Comparison of ENCODE assay signal across 22 cellular contexts in genomic region chr4:79540143-79540542, GRCh38.
DNase-seq lines count a peak whose midpoint lies in the region; ATAC-seq and TF ChIP-seq lines count a peak whose summit lies in the region.
"Had no signal": no experiment of that assay in that cellular context is flagged by ENCODE, and none has a peak within 500 bp of the region (broad histone marks: within the 10 kb centered on the region; RNA-seq: fewer than 3 reads in every experiment).

No MANE protein-coding gene starts in this region.

- H3K27ac Mint-ChIP-seq in activated CD4-positive, alpha-beta T cell treated with anti-CD3 and anti-CD28 coated beads, Interleukin-2, amount 10 ng/mL, durations not matched to agents 7 days and 5 days: no peak overlapping the region
- no peak overlapping the region for H3K27ac Mint-ChIP-seq in CD8-positive, alpha-beta T cell
- H3K27ac Mint-ChIP-seq: CD4-positive, alpha-beta memory T cell had no signal

- peaks cover 3% of the 10 kb centered on the region for H3K27me3 Mint-ChIP-seq in activated CD4-positive, alpha-beta T cell treated with anti-CD3 and anti-CD28 coated beads, Interleukin-2, amount 10 ng/mL, durations not matched to agents 7 days and 5 days
- H3K27me3 Mint-ChIP-seq in CD8-positive, alpha-beta T cell (ENCODE audit: low read depth): peaks cover 2% of the 10 kb centered on the region

- peak; percentile 8 for DNase-seq in activated CD4-positive, alpha-beta T cell treated with anti-CD3 and anti-CD28 coated beads for 48 hours
- no peak for DNase-seq in activated CD4-positive, alpha-beta T cell treated with anti-CD3 and anti-CD28 coated beads, Interleukin-2, amount 10 ng/mL, durations not matched to agents 7 days and 5 days
- DNase-seq in A172 (ENCODE audit: low spot score) (peak; percentile 1), BE2C (peak; percentile 17), SK-N-DZ (ENCODE audit: low spot score) (peak; percentile 87)
- DNase-seq in CD8-positive, alpha-beta T cell: no peak
- DNase-seq: ACHN; CD4-positive, alpha-beta memory T cell; GDM1; GOT3; HCEC 1CT; NCI-H1092 treated with DMSO at 0.1 percent for 48 hours; NCI-H1694 treated with DMSO at 0.1 percent for 48 hours; NCI-H2081 treated with DMSO at 0.1 percent for 48 hours; NCI-H2227 treated with DMSO at 0.1 percent for 48 hours; NCI-H510A; NCI-H748 treated with DMSO at 0.1 percent for 48 hours; SIG-M5 had no signal

- no peaks in the 10 kb centered on the region for H3K36me3 Mint-ChIP-seq in activated CD4-positive, alpha-beta T cell treated with anti-CD3 and anti-CD28 coated beads, Interleukin-2, amount 10 ng/mL, durations not matched to agents 7 days and 5 days (ENCODE audit: low read depth)
- H3K36me3 Mint-ChIP-seq in CD8-positive, alpha-beta T cell: no peaks in the 10 kb centered on the region
- H3K36me3 Mint-ChIP-seq: CD4-positive, alpha-beta memory T cell had no signal

- ATAC-seq in HG03280 (IDR thresholded peaks at IDR 0.05; ENCODE audit: unreplicated experiment): no peak
- ATAC-seq in CD8-positive, alpha-beta T cell: no peak
- ATAC-seq: Panc1 had no signal

- H3K4me1 ChIP-seq in BE2C: 0 out of 2 replicates have a peak, but pooled peaks cover 3% of the 10 kb centered on the region
- no peaks in the 10 kb centered on the region for H3K4me1 ChIP-seq in CD8-positive, alpha-beta T cell (ENCODE audit: insufficient read depth, low read length)
- H3K4me1 ChIP-seq: BLaER1 treated with 17β-estradiol and CSF1 and Interleukin-3, amounts not matched to agents 10 nM and 100 nM had no signal

- CTCF ChIA-PET in activated CD4-positive, alpha-beta T cell treated with anti-CD3 and anti-CD28 coated beads, Interleukin-2, amount 10 ng/mL, durations not matched to agents 7 days and 5 days (lab: Charles Lee): no interaction called here
- CTCF ChIA-PET in CD8-positive, alpha-beta T cell (lab: Charles Lee): no interaction called here

- H3K4me3 ChIP-seq in BE2C (ENCODE audit: low read depth, low read length): no peak overlapping the region
- no peak overlapping the region for H3K4me3 ChIP-seq in CD8-positive, alpha-beta T cell (ENCODE audit: low read depth, low read length)
- H3K4me3 ChIP-seq: BLaER1 treated with 17β-estradiol and CSF1 and Interleukin-3, amounts not matched to agents 10 nM and 100 nM had no signal

- H3K9me3 Mint-ChIP-seq in activated CD4-positive, alpha-beta T cell treated with anti-CD3 and anti-CD28 coated beads, Interleukin-2, amount 10 ng/mL, durations not matched to agents 7 days and 5 days: no peaks in the 10 kb centered on the region
- peaks cover 2% of the 10 kb centered on the region for H3K9me3 Mint-ChIP-seq in CD8-positive, alpha-beta T cell

- intact Hi-C loops in CD8-positive, alpha-beta T cell (cut with DNase I, micrococcal nuclease): no loop called here

- H3K27me3 ChIP-seq in BE2C: no peaks in the 10 kb centered on the region
- H3K27me3 ChIP-seq in CD8-positive, alpha-beta T cell (ENCODE audit: insufficient read depth, low read length): no peaks in the 10 kb centered on the region
- H3K27me3 ChIP-seq: BLaER1 treated with 17β-estradiol and CSF1 and Interleukin-3, amounts not matched to agents 10 nM and 100 nM had no signal

- H3K9me3 ChIP-seq in BE2C: no peaks in the 10 kb centered on the region
- no peaks in the 10 kb centered on the region for H3K9me3 ChIP-seq in CD8-positive, alpha-beta T cell (ENCODE audit: low read length)
- H3K9me3 ChIP-seq: BLaER1 treated with 17β-estradiol and CSF1 and Interleukin-3, amounts not matched to agents 10 nM and 100 nM had no signal

- no peak for TF ChIP-seq CTCF in BE2C (IDR thresholded peaks at IDR 0.05; ENCODE audit: low read depth, low read length)
- no peak for TF ChIP-seq CTCF in CD8-positive, alpha-beta T cell (IDR thresholded peaks at IDR 0.05)

- H3K27ac ChIP-seq in CD8-positive, alpha-beta T cell (ENCODE audit: low read depth, low read length): no peak overlapping the region
- H3K27ac ChIP-seq: BLaER1 treated with 17β-estradiol and CSF1 and Interleukin-3, amounts not matched to agents 10 nM and 100 nM; KMS-11 had no signal

- H3K36me3 ChIP-seq in BE2C: no peaks in the 10 kb centered on the region
- H3K36me3 ChIP-seq in CD8-positive, alpha-beta T cell (ENCODE audit: insufficient read depth, low read length): no peaks in the 10 kb centered on the region
- H3K36me3 ChIP-seq: BLaER1 treated with 17β-estradiol and CSF1 and Interleukin-3, amounts not matched to agents 10 nM and 100 nM had no signal

- no peak overlapping the region for H3K4me3 Mint-ChIP-seq in activated CD4-positive, alpha-beta T cell treated with anti-CD3 and anti-CD28 coated beads, Interleukin-2, amount 10 ng/mL, durations not matched to agents 7 days and 5 days
- no peak overlapping the region for H3K4me3 Mint-ChIP-seq in CD8-positive, alpha-beta T cell
- H3K4me3 Mint-ChIP-seq: CD4-positive, alpha-beta memory T cell had no signal

- POLR2A ChIA-PET in activated CD4-positive, alpha-beta T cell treated with anti-CD3 and anti-CD28 coated beads, Interleukin-2, amount 10 ng/mL, durations not matched to agents 7 days and 5 days (lab: Charles Lee): no interaction called here
- POLR2A ChIA-PET in CD8-positive, alpha-beta T cell (lab: Charles Lee): no interaction called here

- H3K4me1 Mint-ChIP-seq in activated CD4-positive, alpha-beta T cell treated with anti-CD3 and anti-CD28 coated beads, Interleukin-2, amount 10 ng/mL, durations not matched to agents 7 days and 5 days: no peaks in the 10 kb centered on the region
- H3K4me1 Mint-ChIP-seq in CD8-positive, alpha-beta T cell (ENCODE audit: low read depth): no peaks in the 10 kb centered on the region
- H3K4me1 Mint-ChIP-seq: CD4-positive, alpha-beta memory T cell had no signal

Comparison
In these comparisons a context has a peak if more than half of its experiments do, and no peak if none do; other contexts are left out.
1. DNase-seq: peak in activated CD4-positive, alpha-beta T cell treated with anti-CD3 and anti-CD28 coated beads for 48 hours (single experiment), A172 (single experiment), BE2C (single experiment) and SK-N-DZ (single experiment); none in activated CD4-positive, alpha-beta T cell treated with anti-CD3 and anti-CD28 coated beads, Interleukin-2, amount 10 ng/mL, durations not matched to agents 7 days and 5 days (single experiment) and CD8-positive, alpha-beta T cell (0 of 7).